25 cellular contexts compared by ENCODE assay signal in genomic region chr1:221356693-221357092, GRCh38.
A peak's percentile ranks its signal among the peaks of the same experiment; 100 is the strongest.
DNase-seq lines count a peak whose midpoint lies in the region; ATAC-seq and TF ChIP-seq lines count a peak whose summit lies in the region.
"Had no signal": no experiment of that assay in that cellular context is flagged by ENCODE, and none has a peak within 500 bp of the region (broad histone marks: within the 10 kb centered on the region; RNA-seq: fewer than 3 reads in every experiment).

No MANE protein-coding gene starts in this region.

- no peak overlapping the region for H3K4me2 ChIP-seq in Loucy (ENCODE audit: low read depth, low read length, poor library complexity, severe bottlenecking)

- no peaks in the 10 kb centered on the region for H3K4me1 Mint-ChIP-seq in activated CD4-positive, alpha-beta T cell treated with anti-CD3 and anti-CD28 coated beads, Interleukin-2, amount 10 ng/mL, durations not matched to agents 24 days and 14 days
- H3K4me1 Mint-ChIP-seq: naive thymus-derived CD8-positive, alpha-beta T cell had no signal

- no peak overlapping the region for H3K9ac ChIP-seq in Loucy (ENCODE audit: low read depth, low read length, poor library complexity, severe bottlenecking)
- H3K9ac ChIP-seq: parathyroid adenoma had no signal

- no peaks in the 10 kb centered on the region for H3K36me3 Mint-ChIP-seq in activated CD4-positive, alpha-beta T cell treated with anti-CD3 and anti-CD28 coated beads, Interleukin-2, amount 10 ng/mL, durations not matched to agents 24 days and 14 days (ENCODE audit: low read depth)

- H3K27me3 Mint-ChIP-seq in activated CD4-positive, alpha-beta T cell treated with anti-CD3 and anti-CD28 coated beads, Interleukin-2, amount 10 ng/mL, durations not matched to agents 24 days and 14 days: peaks cover 4% of the 10 kb centered on the region

- H2AFZ ChIP-seq in Loucy (ENCODE audit: low read length): no peak overlapping the region
- H2AFZ ChIP-seq: parathyroid adenoma had no signal

- H3K27ac ChIP-seq in left ventricle myocardium inferior (replicated peaks): no peak overlapping the region
- H3K27ac ChIP-seq: epithelial cell of prostate, parathyroid adenoma, sigmoid colon had no signal

- H3F3A ChIP-seq in Loucy (ENCODE audit: low read depth): no peaks in the 10 kb centered on the region

- DNase-seq in activated CD4-positive, alpha-beta T cell treated with anti-CD3 and anti-CD28 coated beads, Interleukin-2, amount 10 ng/mL, durations not matched to agents 24 days and 14 days: peak; percentile 3
- DNase-seq in activated CD4-positive, alpha-beta T cell treated with anti-CD3 and anti-CD28 coated beads for 4 hours: no peak
- DNase-seq in dermis blood vessel endothelial cell: peak; percentile 9
- no peak for DNase-seq in DMS53 treated with DMSO at 0.1 percent for 48 hours (lab: John Stamatoyannopoulos, UW; ENCODE audit: unreplicated experiment)
- DNase-seq in sciatic nerve (ENCODE audit: low spot score): no peak
- no peak for DNase-seq in NCI-H1694 (lab: John Stamatoyannopoulos, UW)
- no peak for DNase-seq in left ventricle myocardium inferior
- DNase-seq: activated CD4-positive, CD25-positive, alpha-beta regulatory T cell treated with anti-CD3 and anti-CD28 coated beads, Interleukin-2, amount 50 U/mL, for 72 hours; activated naive CD4-positive, alpha-beta T cell treated with anti-CD3 and anti-CD28 coated beads, Interleukin-2, amount 50 U/mL, for 16 hours; activated T-cell treated with anti-CD3 and anti-CD28 coated beads, Interleukin-2, amount 50 U/mL, for 48 hours; anterior cingulate cortex; Caco-2; central memory CD4-positive, alpha-beta T cell; Kasumi-1; left cardiac atrium; naive thymus-derived CD8-positive, alpha-beta T cell; NCI-H146; NCI-H2227 treated with DMSO at 0.1 percent for 48 hours; NCI-H774; sigmoid colon; substantia nigra had no signal

- H3K79me2 ChIP-seq in Loucy (ENCODE audit: insufficient read depth, low read length): no peaks in the 10 kb centered on the region
- H3K79me2 ChIP-seq: parathyroid adenoma had no signal

- intact Hi-C loops in activated CD4-positive, alpha-beta T cell treated with anti-CD3 and anti-CD28 coated beads, Interleukin-2, amount 10 ng/mL, durations not matched to agents 24 days and 14 days (cut with micrococcal nuclease): no loop called here
- intact Hi-C loops in sciatic nerve (cut with DNase I): no loop called here
- intact Hi-C loops in left ventricle myocardium inferior (cut with micrococcal nuclease): no loop called here

- ATAC-seq in sciatic nerve: no peak
- ATAC-seq: left cardiac atrium; naive thymus-derived CD8-positive, alpha-beta T cell had no signal

- H3K27me3 ChIP-seq in Loucy (ENCODE audit: insufficient read depth, low read length, poor library complexity, severe bottlenecking) (no peaks in the 10 kb centered on the region), left ventricle myocardium inferior (ENCODE audit: low read depth) (no peaks in the 10 kb centered on the region)
- H3K27me3 ChIP-seq: sigmoid colon had no signal

- H3K4me3 ChIP-seq in Loucy (ENCODE audit: low read length, poor library complexity, severe bottlenecking): no peak overlapping the region
- no peak overlapping the region for H3K4me3 ChIP-seq in left ventricle myocardium inferior
- H3K4me3 ChIP-seq: HAP-1, sigmoid colon had no signal

- H3K27ac Mint-ChIP-seq in activated CD4-positive, alpha-beta T cell treated with anti-CD3 and anti-CD28 coated beads, Interleukin-2, amount 10 ng/mL, durations not matched to agents 24 days and 14 days: no peak overlapping the region
- H3K27ac Mint-ChIP-seq: naive thymus-derived CD8-positive, alpha-beta T cell had no signal

- H4K20me1 ChIP-seq in Loucy (ENCODE audit: insufficient read depth, low read length, poor library complexity, severe bottlenecking): no peaks in the 10 kb centered on the region

- H3K36me3 ChIP-seq in Loucy (ENCODE audit: insufficient read depth, low read length) (no peaks in the 10 kb centered on the region), left ventricle myocardium inferior (no peaks in the 10 kb centered on the region)
- H3K36me3 ChIP-seq: HAP-1, sigmoid colon had no signal

- H3K4me3 Mint-ChIP-seq in activated CD4-positive, alpha-beta T cell treated with anti-CD3 and anti-CD28 coated beads, Interleukin-2, amount 10 ng/mL, durations not matched to agents 24 days and 14 days: no peak overlapping the region
- H3K4me3 Mint-ChIP-seq: naive thymus-derived CD8-positive, alpha-beta T cell had no signal

- H3K4me1 ChIP-seq in Loucy (ENCODE audit: insufficient read depth, low read length, poor library complexity, severe bottlenecking) (no peaks in the 10 kb centered on the region), left ventricle myocardium inferior (no peaks in the 10 kb centered on the region)
- H3K4me1 ChIP-seq: Caco-2, HAP-1, parathyroid adenoma, sigmoid colon had no signal

- no peaks in the 10 kb centered on the region for H3K9me3 Mint-ChIP-seq in activated CD4-positive, alpha-beta T cell treated with anti-CD3 and anti-CD28 coated beads, Interleukin-2, amount 10 ng/mL, durations not matched to agents 24 days and 14 days

- TF ChIP-seq CTCF in Loucy (conservative IDR thresholded peaks at IDR 0.05; ENCODE audit: low read length): peak; percentile 57
- no peak for TF ChIP-seq CTCF in left ventricle myocardium inferior (IDR thresholded peaks at IDR 0.05; ENCODE audit: borderline replicate concordance)

- H3K9me2 ChIP-seq in Loucy (replicated peaks; ENCODE audit: low read depth, low read length): no peaks in the 10 kb centered on the region

- H3K9me3 ChIP-seq in Loucy (ENCODE audit: insufficient read depth, low read depth, low read length) (no peaks in the 10 kb centered on the region), left ventricle myocardium inferior (replicated peaks) (no peaks in the 10 kb centered on the region)
- H3K9me3 ChIP-seq: Caco-2, HAP-1, sigmoid colon had no signal

Comparison
In these comparisons a context has a peak if more than half of its experiments do, and no peak if none do; other contexts are left out.
1. DNase-seq: peak in activated CD4-positive, alpha-beta T cell treated with anti-CD3 and anti-CD28 coated beads, Interleukin-2, amount 10 ng/mL, durations not matched to agents 24 days and 14 days (single experiment) and dermis blood vessel endothelial cell (single experiment); none in activated CD4-positive, alpha-beta T cell treated with anti-CD3 and anti-CD28 coated beads for 4 hours (0 of 2), DMS53 treated with DMSO at 0.1 percent for 48 hours (single experiment), sciatic nerve (single experiment), NCI-H1694 (single experiment) and left ventricle myocardium inferior (single experiment).